In genomic region chr3:88005066-88005465, GRCh38 we compare ENCODE assay signal across 8 cellular contexts. TPM values are rescaled to one million over a fixed set of nuclear protein-coding genes. Genes with fewer than 3 reads are reported as not detected.
DNase-seq lines count a peak whose midpoint lies in the region; TF ChIP-seq lines count a peak whose summit lies in the region.

No MANE protein-coding gene starts in this region.

- H3K27me3 Mint-ChIP-seq in MCF 10A (ENCODE audit: insufficient read depth, unreplicated experiment), result no peaks in the 10 kb centered on the region

- H3K27me3 ChIP-seq in breast epithelium, result no peaks in the 10 kb centered on the region
- no peaks in the 10 kb centered on the region for H3K27me3 ChIP-seq in effector memory CD4-positive, alpha-beta T cell (replicated peaks; ENCODE audit: control insufficient read depth, insufficient read depth, low read length, poor library complexity, severe bottlenecking)

- H3K9me3 ChIP-seq in breast epithelium, result no peaks in the 10 kb centered on the region
- no peaks in the 10 kb centered on the region for H3K9me3 ChIP-seq in effector memory CD4-positive, alpha-beta T cell (ENCODE audit: control insufficient read depth, low read length)

- no peaks in the 10 kb centered on the region for H3K36me3 ChIP-seq in breast epithelium
- no peaks in the 10 kb centered on the region for H3K36me3 ChIP-seq in effector memory CD4-positive, alpha-beta T cell (ENCODE audit: control insufficient read depth, insufficient read depth, low read length)

- no peak for TF ChIP-seq POLR2A in breast epithelium (IDR thresholded peaks at IDR 0.05)

- H3K4me1 ChIP-seq in breast epithelium, result no peaks in the 10 kb centered on the region
- H3K4me1 ChIP-seq in effector memory CD4-positive, alpha-beta T cell (ENCODE audit: control insufficient read depth, insufficient read depth, low read length, poor library complexity, severe bottlenecking), result no peaks in the 10 kb centered on the region

- peak; percentile 46 for TF ChIP-seq CTCF in MCF 10A (IDR thresholded peaks at IDR 0.05; ENCODE audit: unreplicated experiment)
- TF ChIP-seq CTCF in breast epithelium (IDR thresholded peaks at IDR 0.05), result peak in 1 of 3 donors; percentile 28
- peak; percentile 75 for TF ChIP-seq CTCF in VCaP (conservative IDR thresholded peaks at IDR 0.05)

- H3K9me3 Mint-ChIP-seq in MCF 10A (ENCODE audit: unreplicated experiment), result no peaks in the 10 kb centered on the region

- H3K36me3 Mint-ChIP-seq in MCF 10A (ENCODE audit: insufficient read depth, unreplicated experiment), result no peaks in the 10 kb centered on the region

- CTCF ChIA-PET in MCF 10A (lab: Yijun Ruan, JAX), result interaction anchor here (0.9 to 4.0 kb wide), 10 partner anchors 10 to 748 kb away, joined by 3 to 24 read pairs (median 8); no protein-coding TSS in a partner anchor

- H3K4me3 ChIP-seq in breast epithelium, result no peak overlapping the region
- H3K4me3 ChIP-seq in effector memory CD4-positive, alpha-beta T cell (ENCODE audit: insufficient read depth, low read depth, low read length, poor library complexity, severe bottlenecking), result no peak overlapping the region

- POLR2A ChIA-PET in MCF 10A (lab: Yijun Ruan, JAX), result no interaction called here

- DNase-seq in MCF 10A (ENCODE audit: unreplicated experiment) (peak; percentile 47), breast epithelium (ENCODE audit: low spot score in 2 of 2) (no peak), HS-5 (ENCODE audit: low read depth) (peak; percentile 24), kidney tubule cell (ENCODE audit: low spot score) (peak; percentile 40), NCI-H1092 (lab: John Stamatoyannopoulos, UW) (no peak), NCI-H526 treated with DMSO at 0.1 percent for 48 hours (lab: John Stamatoyannopoulos, UW) (no peak)
- DNase-seq in effector memory CD4-positive, alpha-beta T cell, result no peak

- H3K4me3 Mint-ChIP-seq in MCF 10A (ENCODE audit: unreplicated experiment), result no peak overlapping the region

- H3K27ac Mint-ChIP-seq in MCF 10A (ENCODE audit: low read depth, unreplicated experiment), result no peak overlapping the region

- no TSS peak for BruUV-seq in MCF 10A (replicated peaks; lab: Mats Ljungman, UMichigan)

- intact Hi-C loops in MCF 10A (cut with micrococcal nuclease) (loop anchor here (1.0 kb wide), 1 partner anchor 108 kb away; no protein-coding TSS in a partner anchor), breast epithelium (cut with DNase I; ENCODE audit: low total_unique reads) (no loop called here)

- no peak overlapping the region for H3K27ac ChIP-seq in breast epithelium
- H3K27ac ChIP-seq in VCaP, result no peak overlapping the region
- H3K27ac ChIP-seq in effector memory CD4-positive, alpha-beta T cell (ENCODE audit: insufficient read depth, low read length, poor library complexity, severe bottlenecking), result no peak overlapping the region

- H3K4me1 Mint-ChIP-seq in MCF 10A (ENCODE audit: insufficient read depth, unreplicated experiment), result no peaks in the 10 kb centered on the region

RNA-seq across cellular contexts. Expression of gene CGGBP1, which starts 53.7 kb away (rescaled TPM):
- total RNA-seq in MCF 10A (2022) (83.4 and 96.6 TPM in 2 replicates), breast epithelium (10 to 100 TPM; 63.5 to 69.5 (median 64.2) TPM)

RNA-seq across cellular contexts. Expression of gene ZNF654, which starts 54.0 kb away (rescaled TPM):
- total RNA-seq in MCF 10A (2022) (10.4 and 12.4 TPM in 2 replicates), breast epithelium (10 to 100 TPM; 15.4 to 26.3 (median 16.5) TPM)

Comparison
In these comparisons a context has a peak if more than half of its experiments do, and no peak if none do; other contexts are left out.
1. DNase-seq: peak in MCF 10A (single experiment), HS-5 (single experiment) and kidney tubule cell (single experiment); none in breast epithelium (0 of 2), NCI-H1092 (single experiment), effector memory CD4-positive, alpha-beta T cell (0 of 3) and NCI-H526 treated with DMSO at 0.1 percent for 48 hours (single experiment).